Comparison of ENCODE assay signal across 16 cellular contexts in genomic region chr3:110974902-110975301, GRCh38.
DNase-seq lines count a peak whose midpoint lies in the region; ATAC-seq and TF ChIP-seq lines count a peak whose summit lies in the region.
"Had no signal": no experiment of that assay in that cellular context is flagged by ENCODE, and none has a peak within 500 bp of the region (broad histone marks: within the 10 kb centered on the region; RNA-seq: fewer than 3 reads in every experiment).

No MANE protein-coding gene starts in this region.

- no peak overlapping the region for H3K4me3 ChIP-seq in liver (ENCODE audit: low read depth in 1 of 3, low read length in 3 of 3)
- H3K4me3 ChIP-seq: BLaER1, GM12878, GM23338 had no signal

- DNase-seq in NCI-H748 (lab: John Stamatoyannopoulos, UW; ENCODE audit: unreplicated experiment) = peak; percentile 21
- no peak for DNase-seq in NCI-H748 treated with DMSO at 0.1 percent for 48 hours (lab: John Stamatoyannopoulos, UW)
- peak; percentile 7 for DNase-seq in fibroblast of gingiva (ENCODE audit: low read depth)
- DNase-seq in SW480 (ENCODE audit: low spot score) = no peak
- no peak for DNase-seq in NCI-H446 (lab: John Stamatoyannopoulos, UW)
- DNase-seq: 8988T; AML-193; Caco-2; CD8-positive, alpha-beta memory T cell; DMS79; H7 had no signal

- no peaks in the 10 kb centered on the region for H3K36me3 ChIP-seq in liver (ENCODE audit: control insufficient read depth in 4 of 4, insufficient read depth in 3 of 4, low read depth in 1 of 4, low read length in 3 of 4)
- H3K36me3 ChIP-seq: BLaER1 had no signal

- no peaks in the 10 kb centered on the region for H3K9me3 ChIP-seq in liver (ENCODE audit: control insufficient read depth in 4 of 4, low read length in 3 of 4)
- H3K9me3 ChIP-seq: BLaER1, Caco-2 had no signal

- peaks cover 0 to 2% (median 0%) of the 10 kb centered on the region in 4 donors for H3K4me1 ChIP-seq in liver (ENCODE audit: control insufficient read depth in 4 of 4, insufficient read depth in 4 of 4, low read length in 3 of 4)
- H3K4me1 ChIP-seq: BLaER1, Caco-2 had no signal

- H3K9ac ChIP-seq in liver (ENCODE audit: low read depth in 1 of 2, low read length in 2 of 2) = no peak overlapping the region
- H3K9ac ChIP-seq: BLaER1 had no signal

- no peak for TF ChIP-seq RAD21 in liver (IDR thresholded peaks at IDR 0.05)

- 9% methylated on average over 2 of the region's 2 CpGs for WGBS in liver

- ATAC-seq in HG03432 (IDR thresholded peaks at IDR 0.05; ENCODE audit: unreplicated experiment) = no peak
- ATAC-seq: GM12878, GM23338 had no signal

- no peaks in the 10 kb centered on the region for H3K27me3 ChIP-seq in liver (ENCODE audit: control insufficient read depth in 4 of 4, insufficient read depth in 4 of 4, low read length in 3 of 4)
- H3K27me3 ChIP-seq: BLaER1 had no signal

- no peak for TF ChIP-seq CTCF in liver (IDR thresholded peaks at IDR 0.05; ENCODE audit: low read depth, low read length, missing input control)

- H3K27ac ChIP-seq in liver (ENCODE audit: low read depth in 1 of 2, low read length in 2 of 2) = no peak overlapping the region
- H3K27ac ChIP-seq: BLaER1 had no signal

TF ChIP-seq in liver, 16 proteins besides CTCF, POLR2A, EP300 and RAD21:
- no peak for TF ChIP-seq NR2F2 (IDR thresholded peaks at IDR 0.05)
- TF ChIP-seq TAF1 (conservative IDR thresholded peaks at IDR 0.05) = no peak
- TF ChIP-seq FOXA2 (IDR thresholded peaks at IDR 0.05) = peak; percentile 78
- peak in 1 of 2 donors; percentile 17 for TF ChIP-seq HNF4A (conservative IDR thresholded peaks at IDR 0.05)
- TF ChIP-seq EGR1 (IDR thresholded peaks at IDR 0.05; ENCODE audit: low read depth in 2 of 2) = no peak
- no peak for TF ChIP-seq YY1 (IDR thresholded peaks at IDR 0.05)
- no peak for TF ChIP-seq REST (IDR thresholded peaks at IDR 0.05)
- TF ChIP-seq GABPA (IDR thresholded peaks at IDR 0.05 in 1 of 2, conservative IDR thresholded peaks at IDR 0.05 in 1 of 2) = no peak
- peak; percentile 63 for TF ChIP-seq FOXA1 (IDR thresholded peaks at IDR 0.05)
- no peak for TF ChIP-seq HNF4G (IDR thresholded peaks at IDR 0.05)
- TF ChIP-seq ZBTB33 (IDR thresholded peaks at IDR 0.05) = no peak
- TF ChIP-seq RXRA (IDR thresholded peaks at IDR 0.05) = peak in 1 of 2 donors; percentile 19

Comparison
In these comparisons a context has a peak if more than half of its experiments do, and no peak if none do; other contexts are left out.
1. DNase-seq: peak in NCI-H748 (single experiment) and fibroblast of gingiva (single experiment); none in NCI-H748 treated with DMSO at 0.1 percent for 48 hours (single experiment), SW480 (single experiment) and NCI-H446 (0 of 2).